ENCODE assay signal across 19 cellular contexts in the genomic region with DNA sequence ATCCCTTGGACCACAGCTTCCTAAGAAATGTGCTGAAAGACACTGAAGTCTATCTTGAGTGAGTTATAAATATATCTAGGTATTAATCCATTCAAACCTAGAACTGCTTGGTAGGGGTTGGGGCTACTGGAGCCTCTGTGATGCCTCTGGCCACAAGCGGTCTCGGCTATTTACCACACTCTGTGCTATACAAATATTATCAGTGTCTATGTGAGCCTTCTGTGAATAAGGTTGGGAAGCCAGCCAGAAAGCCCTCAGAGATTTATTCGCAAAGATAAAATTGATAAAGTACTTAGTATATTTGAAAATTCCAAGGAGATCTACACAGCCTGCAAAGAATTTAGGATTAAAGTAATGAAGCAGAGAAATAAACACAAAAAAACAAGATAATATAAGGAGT.
"Had no signal": no experiment of that assay in that cellular context is flagged by ENCODE, and none has a peak within 500 bp of the region (broad histone marks: within the 10 kb centered on the region; RNA-seq: fewer than 3 reads in every experiment).

No MANE protein-coding gene starts in this region.

- H3K27me3 ChIP-seq: ascending aorta, body of pancreas had no signal

- ATAC-seq: activated CD8-positive, alpha-beta T cell treated with anti-CD3 and anti-CD28 coated beads, Interleukin-2, amount 10 ng/mL, durations not matched to agents 7 days and 5 days; body of pancreas; Right ventricle myocardium inferior; WTC11 had no signal

- DNase-seq: activated CD4-positive, alpha-beta T cell treated with anti-CD3 and anti-CD28 coated beads for 48 hours; activated CD4-positive, alpha-beta T cell treated with anti-CD3 and anti-CD28 coated beads, Interleukin-2, amount 50 U/mL, for 4 hours; activated CD4-positive, CD25-positive, alpha-beta regulatory T cell treated with anti-CD3 and anti-CD28 coated beads, Interleukin-2, amount 50 U/mL, for 72 hours; activated CD8-positive, alpha-beta memory T cell treated with anti-CD3 and anti-CD28 coated beads, Interleukin-2, amount 50 U/mL, for 48 hours; activated CD8-positive, alpha-beta T cell treated with anti-CD3 and anti-CD28 coated beads, Interleukin-2, amount 10 ng/mL, durations not matched to agents 7 days and 5 days; activated effector memory CD4-positive, alpha-beta T cell treated with Interleukin-2 at 50 U/mL for 16 hours; activated naive CD4-positive, alpha-beta T cell; activated T-cell treated with anti-CD3 and anti-CD28 coated beads, Interleukin-2, amount 50 U/mL, for 24 hours; amniotic stem cell; body of pancreas; central memory CD4-positive, alpha-beta T cell; NCI-H1694; NCI-H2081 treated with DMSO at 0.1 percent for 48 hours; NCI-H526; RPMI8226 had no signal

- H3K27ac ChIP-seq: ascending aorta, body of pancreas, coronary artery had no signal

- H3K4me1 ChIP-seq: ascending aorta, body of pancreas had no signal

- H3K9me3 ChIP-seq: ascending aorta, body of pancreas had no signal

- H3K4me3 ChIP-seq: ascending aorta, body of pancreas, coronary artery had no signal
